Comparison of ENCODE assay signal across 24 cellular contexts in genomic region chr20:30963591-30963990, GRCh38.
"Had no signal": no experiment of that assay in that cellular context is flagged by ENCODE, and none has a peak within 500 bp of the region (broad histone marks: within the 10 kb centered on the region; RNA-seq: fewer than 3 reads in every experiment).

No MANE protein-coding gene starts in this region.

- DNase-seq: dermis blood vessel endothelial cell; dorsolateral prefrontal cortex; effector CD4-positive, alpha-beta T cell; effector memory CD4-positive, alpha-beta T cell; erythroblast; esophagus squamous epithelium; foreskin fibroblast; foreskin melanocyte; gastrocnemius medialis; glutamatergic neuron; head of caudate nucleus; heart right ventricle; hippocampal formation; left cardiac atrium; left lung; left ventricle myocardium superior; lower lobe of right lung; mesenchymal stem cell; mucosa of descending colon; naive B cell; naive thymus-derived CD8-positive, alpha-beta T cell had no signal

- H3K9me3 ChIP-seq: gastrocnemius medialis had no signal

- H3K36me3 ChIP-seq: esophagus squamous epithelium, gastrocnemius medialis, heart right ventricle, left lung, lower lobe of right lung had no signal

- H3K27me3 ChIP-seq: dorsolateral prefrontal cortex, esophagus squamous epithelium, gastrocnemius medialis, heart right ventricle, left lung had no signal

- H3K27ac ChIP-seq: coronary artery, dorsolateral prefrontal cortex, epithelial cell of prostate, esophagus squamous epithelium, gastrocnemius medialis, heart right ventricle, left lung, lower lobe of right lung had no signal

- ATAC-seq: esophagus mucosa; gastrocnemius medialis; heart right ventricle; left cardiac atrium; left lung; left ventricle myocardium superior; lower lobe of right lung; mucosa of descending colon; naive thymus-derived CD8-positive, alpha-beta T cell had no signal

- H3K4me1 ChIP-seq: esophagus squamous epithelium, gastrocnemius medialis, heart right ventricle, left lung, lower lobe of right lung had no signal

- H3K4me3 ChIP-seq: coronary artery, dorsolateral prefrontal cortex, esophagus squamous epithelium, gastrocnemius medialis, heart right ventricle, left lung, lower lobe of right lung, mucosa of descending colon had no signal
